ENCODE assay signal across 8 cellular contexts in the genomic region with DNA sequence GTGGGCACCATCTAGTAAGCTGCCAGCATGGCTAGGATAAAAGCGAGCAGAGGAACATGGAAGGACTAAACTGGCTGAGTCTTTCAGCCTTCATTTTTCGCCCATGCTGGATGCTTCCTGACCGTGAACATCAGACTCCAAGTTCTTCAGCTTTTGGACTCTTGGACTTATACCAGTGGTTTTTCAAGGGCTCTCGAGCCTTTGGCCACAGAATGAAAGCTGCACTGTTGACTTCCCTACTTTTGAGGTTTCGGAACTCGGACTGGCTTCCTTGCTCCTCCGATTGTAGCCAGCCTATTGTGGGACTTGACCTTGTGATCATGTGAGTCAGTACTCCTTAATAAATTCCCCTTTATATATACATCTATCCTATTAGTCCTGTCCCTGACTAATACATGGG.
"Had no signal": no experiment of that assay in that cellular context is flagged by ENCODE, and none has a peak within 500 bp of the region (broad histone marks: within the 10 kb centered on the region; RNA-seq: fewer than 3 reads in every experiment).

No MANE protein-coding gene starts in this region.

- H3K4me2 ChIP-seq: GM23338 had no signal

- H2AFZ ChIP-seq: GM23338 had no signal

- H3K9me3 ChIP-seq: HAP-1 had no signal

- H3K4me1 ChIP-seq: HAP-1 had no signal

- DNase-seq: HFFc6, IMR-90 had no signal

- ATAC-seq: GM23338, HCT116 had no signal

- H3K9me3 Mint-ChIP-seq: GM23338 had no signal

- H3K4me3 ChIP-seq: GM23338, HAP-1 had no signal

- FAIRE-seq: H1, H54, HTR-8/SVneo had no signal

- H3K4me3 Mint-ChIP-seq: GM23338, HFFc6 had no signal

- H3K27ac Mint-ChIP-seq: GM23338, HFFc6 had no signal

- H3K4me1 Mint-ChIP-seq: GM23338 had no signal

- H3K36me3 ChIP-seq: HAP-1 had no signal
